ENCODE assay signal across 18 cellular contexts in the genomic region with DNA sequence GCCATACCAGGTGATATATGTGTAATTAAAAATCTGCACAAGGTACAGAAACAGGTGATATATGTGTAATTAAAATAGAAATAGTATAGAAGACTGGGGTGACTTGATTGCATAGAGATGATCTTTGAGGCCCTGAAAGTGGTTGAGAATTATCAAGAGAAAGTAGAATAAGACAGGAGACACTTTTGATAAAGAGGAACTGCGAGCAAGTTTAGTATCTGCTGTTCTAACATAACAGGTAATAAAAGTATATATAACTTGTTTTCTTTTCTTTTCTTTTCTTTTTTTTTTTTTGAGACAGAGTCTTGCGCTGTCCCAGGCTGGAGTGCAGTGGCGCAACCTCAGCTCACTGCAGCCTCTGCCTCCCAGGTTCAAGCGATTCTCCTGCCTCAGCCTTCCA. TPM values are rescaled to one million over a fixed set of nuclear protein-coding genes. Genes with fewer than 3 reads are reported as not detected.
DNase-seq lines count a peak whose midpoint lies in the region; ATAC-seq and TF ChIP-seq lines count a peak whose summit lies in the region.
"Had no signal": no experiment of that assay in that cellular context is flagged by ENCODE, and none has a peak within 500 bp of the region (broad histone marks: within the 10 kb centered on the region; RNA-seq: fewer than 3 reads in every experiment).

No MANE protein-coding gene starts in this region.

- peaks cover 51 to 76% (median 56%) of the 10 kb centered on the region in 4 donors for H3K4me1 Mint-ChIP-seq in CD4-positive, CD25-positive, alpha-beta regulatory T cell
- peaks cover 35% of the 10 kb centered on the region for H3K4me1 Mint-ChIP-seq in memory B cell
- H3K4me1 Mint-ChIP-seq in HFFc6 (ENCODE audit: low read depth) = peaks cover 34% of the 10 kb centered on the region

- 100% methylated on average over 4 of the region's 4 CpGs for WGBS in GM23248 (ENCODE audit: low coverage in 1 of 2, low lambda C conversion rate in 2 of 2, missing lambda C conversion rate in 2 of 2), 2 experiments

- no peak overlapping the region for H2AFZ ChIP-seq in Loucy (ENCODE audit: low read length)
- H2AFZ ChIP-seq in GM23248 = no peak overlapping the region

- no peak for DNase-seq in CD4-positive, CD25-positive, alpha-beta regulatory T cell
- DNase-seq in memory B cell (ENCODE audit: low spot score in 2 of 2) = no peak
- DNase-seq in GM23248 = no peak
- no peak for DNase-seq in HFFc6
- DNase-seq: COR-L47, H7, NCI-H1092 treated with DMSO at 0.1 percent for 48 hours, NCI-H1694, NCI-H2107, NCI-H2227 treated with DMSO at 0.1 percent for 48 hours, NCI-H524, Peyer's patch had no signal

- H3K36me3 Mint-ChIP-seq in CD4-positive, CD25-positive, alpha-beta regulatory T cell = peaks cover 20% of the 10 kb centered on the region
- H3K36me3 Mint-ChIP-seq in memory B cell (peaks cover 40% of the 10 kb centered on the region), HFFc6 (ENCODE audit: low read depth) (peaks cover 12% of the 10 kb centered on the region)

- H3K27ac Mint-ChIP-seq in CD4-positive, CD25-positive, alpha-beta regulatory T cell = peak overlapping the region in 1 of 3 donors; percentile 48
- H3K27ac Mint-ChIP-seq in memory B cell (peak overlapping the region; percentile 92), HFFc6 (no peak overlapping the region)

- peaks cover 5% of the 10 kb centered on the region for H3K27me3 Mint-ChIP-seq in CD4-positive, CD25-positive, alpha-beta regulatory T cell
- H3K27me3 Mint-ChIP-seq in memory B cell = no peaks in the 10 kb centered on the region
- H3K27me3 Mint-ChIP-seq in HFFc6 (ENCODE audit: insufficient read depth) = no peaks in the 10 kb centered on the region; the same call in 1 of the 2 replicates

- in situ Hi-C loops in GM23248 (cut with MboI) = no loop called here

- H3K9me2 ChIP-seq in Loucy (replicated peaks; ENCODE audit: low read depth, low read length) (no peaks in the 10 kb centered on the region), GM23248 (ENCODE audit: insufficient read depth) (no peaks in the 10 kb centered on the region)

- H3K4me1 ChIP-seq in CD4-positive, CD25-positive, alpha-beta regulatory T cell (ENCODE audit: control insufficient read depth, insufficient read depth, low read length, poor library complexity, severe bottlenecking) = peaks cover 28% of the 10 kb centered on the region
- peaks cover 3% of the 10 kb centered on the region for H3K4me1 ChIP-seq in Loucy (ENCODE audit: insufficient read depth, low read length, poor library complexity, severe bottlenecking)
- H3K4me1 ChIP-seq in GM23248 (ENCODE audit: insufficient read depth) = peaks cover 18% of the 10 kb centered on the region

- H3K9ac ChIP-seq in Loucy (ENCODE audit: low read depth, low read length, poor library complexity, severe bottlenecking) = no peak overlapping the region
- no peak overlapping the region for H3K9ac ChIP-seq in GM23248

- H3K27me3 ChIP-seq in CD4-positive, CD25-positive, alpha-beta regulatory T cell (ENCODE audit: control insufficient read depth, insufficient read depth, low read length) = no peaks in the 10 kb centered on the region
- H3K27me3 ChIP-seq in Loucy (ENCODE audit: insufficient read depth, low read length, poor library complexity, severe bottlenecking) (no peaks in the 10 kb centered on the region), GM23248 (replicated peaks; ENCODE audit: insufficient read depth) (no peaks in the 10 kb centered on the region)
- H3K27me3 ChIP-seq: Peyer's patch had no signal

- H3K4me3 ChIP-seq in CD4-positive, CD25-positive, alpha-beta regulatory T cell (ENCODE audit: low read depth, low read length) = no peak overlapping the region
- H3K4me3 ChIP-seq in Loucy (ENCODE audit: low read length, poor library complexity, severe bottlenecking) = no peak overlapping the region
- H3K4me3 ChIP-seq in GM23248 = no peak overlapping the region
- H3K4me3 ChIP-seq: K562, Peyer's patch had no signal

- H3K36me3 ChIP-seq in CD4-positive, CD25-positive, alpha-beta regulatory T cell (ENCODE audit: control insufficient read depth, insufficient read depth, low read length) = peaks cover 2% of the 10 kb centered on the region
- H3K36me3 ChIP-seq in Loucy (ENCODE audit: insufficient read depth, low read length) = no peaks in the 10 kb centered on the region
- no peaks in the 10 kb centered on the region for H3K36me3 ChIP-seq in GM23248 (ENCODE audit: low read depth)
- H3K36me3 ChIP-seq: Peyer's patch had no signal

- peaks cover 4% of the 10 kb centered on the region in 2 experiments for H3K9me3 ChIP-seq in CD4-positive, CD25-positive, alpha-beta regulatory T cell (ENCODE audit: control insufficient read depth in 2 of 2, low read length in 2 of 2)
- H3K9me3 ChIP-seq in Loucy (ENCODE audit: insufficient read depth, low read depth, low read length) = no peaks in the 10 kb centered on the region
- no peaks in the 10 kb centered on the region for H3K9me3 ChIP-seq in GM23248 (ENCODE audit: low read depth)
- H3K9me3 ChIP-seq: Peyer's patch had no signal

- peaks cover 0 to 5% (median 0%) of the 10 kb centered on the region in 7 donors for H3K9me3 Mint-ChIP-seq in CD4-positive, CD25-positive, alpha-beta regulatory T cell
- H3K9me3 Mint-ChIP-seq in memory B cell = peaks cover 2% of the 10 kb centered on the region
- peaks cover 6% of the 10 kb centered on the region for H3K9me3 Mint-ChIP-seq in HFFc6

- peaks cover 60% of the 10 kb centered on the region for H3K79me2 ChIP-seq in Loucy (ENCODE audit: insufficient read depth, low read length)
- peaks cover 99% of the 10 kb centered on the region for H3K79me2 ChIP-seq in GM23248 (ENCODE audit: insufficient read depth)

- H3K27ac ChIP-seq in CD4-positive, CD25-positive, alpha-beta regulatory T cell (ENCODE audit: insufficient read depth, low read length, poor library complexity, severe bottlenecking) = no peak overlapping the region
- no peak overlapping the region for H3K27ac ChIP-seq in GM23248
- H3K27ac ChIP-seq: Peyer's patch had no signal

- no peaks in the 10 kb centered on the region for H3F3A ChIP-seq in Loucy (ENCODE audit: low read depth)
- H3F3A ChIP-seq in GM23248 (ENCODE audit: insufficient read depth) = no peaks in the 10 kb centered on the region

- peak overlapping the region in 3 of 4 donors; percentile 27 to 64 (median 46) for H3K4me3 Mint-ChIP-seq in CD4-positive, CD25-positive, alpha-beta regulatory T cell
- H3K4me3 Mint-ChIP-seq in memory B cell (peak overlapping the region; percentile 69), HFFc6 (no peak overlapping the region)
- H3K4me3 Mint-ChIP-seq: CD14-positive monocyte had no signal

- peaks cover 30% of the 10 kb centered on the region for H4K20me1 ChIP-seq in Loucy (ENCODE audit: insufficient read depth, low read length, poor library complexity, severe bottlenecking)
- H4K20me1 ChIP-seq in GM23248 (ENCODE audit: insufficient read depth) = peaks cover 6% of the 10 kb centered on the region; the same call in 1 of the 2 replicates

- no peak for TF ChIP-seq CTCF in Loucy (conservative IDR thresholded peaks at IDR 0.05; ENCODE audit: low read length)
- no peak for TF ChIP-seq CTCF in HFFc6 (IDR thresholded peaks at IDR 0.05)

- no peak for ATAC-seq in CD4-positive, CD25-positive, alpha-beta regulatory T cell (ENCODE audit: low read depth in 2 of 2)
- ATAC-seq in GM19395 (IDR thresholded peaks at IDR 0.05; ENCODE audit: unreplicated experiment) (peak; percentile 50), memory B cell (ENCODE audit: low read depth) (peak; percentile 33), GM19397 (IDR thresholded peaks at IDR 0.05; ENCODE audit: unreplicated experiment) (no peak)
- ATAC-seq: K562, Right ventricle myocardium inferior had no signal

- H3K4me2 ChIP-seq in Loucy (ENCODE audit: low read depth, low read length, poor library complexity, severe bottlenecking) (peak overlapping the region; percentile 24), GM23248 (ENCODE audit: unreplicated experiment) (no peak overlapping the region)

RNA-seq across cellular contexts. Expression of a gene that starts 5.4 kb away (rescaled TPM):
- 65.3 TPM for total RNA-seq in CD4-positive, CD25-positive, alpha-beta regulatory T cell
- 100 to 1,000 TPM in 3 of 4 donors, 10 to 100 TPM in 1; 95.3 to 124 (median 111) TPM for polyA plus RNA-seq in CD4-positive, CD25-positive, alpha-beta regulatory T cell
- 39.1 and 56.5 TPM in 2 replicates for total RNA-seq in GM23248 (2014; rRNA removed; shearing (Covaris generic))
- polyA plus RNA-seq in GM23248 (2016; fragmentation: Nextera tagmentation; extraction: Ambion mirVana) = 60.8 and 62.5 TPM in 2 replicates
- 10 to 100 TPM; 39.0 to 48.4 (median 45.9) TPM for total RNA-seq in HFFc6 (2021; fragmentation: NEBNext Ultra II Directional; extraction: Animal tissue kit (Norgen Biotek cat#: 25700))

Comparison
In these comparisons a context has a peak if more than half of its experiments do, and no peak if none do; other contexts are left out.
1. ATAC-seq: peak in GM19395 (single experiment) and memory B cell (single experiment); none in CD4-positive, CD25-positive, alpha-beta regulatory T cell (0 of 2) and GM19397 (single experiment).